Comparison of ENCODE assay signal across 36 cellular contexts in the genomic region with DNA sequence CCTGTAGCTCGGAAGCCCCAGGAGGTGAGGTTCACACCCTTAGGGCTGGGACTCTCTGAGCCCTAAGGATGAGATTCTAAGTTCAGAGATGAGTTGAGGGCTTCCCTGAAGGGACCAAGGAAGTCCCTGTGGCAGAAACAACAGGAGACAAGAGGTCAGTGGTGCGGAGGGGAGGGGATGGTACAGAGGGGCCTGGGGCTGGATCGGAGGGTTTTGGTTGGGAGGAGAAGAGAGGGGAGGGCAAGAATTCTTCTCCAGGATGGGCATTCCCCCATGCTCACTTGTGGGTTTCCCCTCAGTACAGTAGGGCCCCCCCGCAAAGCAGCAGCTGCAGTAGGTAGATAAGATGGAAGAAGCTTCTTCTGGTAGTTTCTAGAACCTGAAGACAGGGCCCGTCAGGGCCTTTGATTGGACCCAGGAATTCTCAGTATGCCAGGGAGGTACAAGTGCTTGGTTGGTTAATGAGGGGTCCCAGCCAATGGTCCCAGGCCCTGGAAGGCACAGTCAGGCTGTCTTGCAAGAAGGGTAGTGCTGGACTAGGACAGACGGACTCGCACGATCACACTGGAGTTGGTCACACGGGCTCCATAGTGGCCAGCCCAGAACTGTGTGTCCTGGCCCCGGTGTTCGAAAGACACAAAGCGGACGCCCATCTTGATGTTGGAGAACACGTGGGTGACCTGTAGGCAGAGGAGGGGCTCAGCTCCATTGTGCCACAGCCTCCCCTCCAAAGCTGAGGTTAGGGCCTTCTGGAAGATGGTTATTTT. TPM values are rescaled to one million over a fixed set of nuclear protein-coding genes. Genes with fewer than 3 reads are reported as not detected.
"Had no signal": no experiment of that assay in that cellular context is flagged by ENCODE, and none has a peak within 500 bp of the region (broad histone marks: within the 10 kb centered on the region; RNA-seq: fewer than 3 reads in every experiment).

No MANE protein-coding gene starts in this region.

- ATAC-seq: activated CD4-positive, alpha-beta T cell treated with anti-CD3 and anti-CD28 coated beads for 36 hours; activated CD8-positive, alpha-beta memory T cell treated with anti-CD3 and anti-CD28 coated beads, Interleukin-2, amount 10 ng/mL, durations not matched to agents 7 days and 5 days; activated CD8-positive, alpha-beta T cell treated with anti-CD3 and anti-CD28 coated beads, Interleukin-2, amount 10 ng/mL, durations not matched to agents 7 days and 5 days; activated naive CD8-positive, alpha-beta T cell treated with anti-CD3 and anti-CD28 coated beads, Interleukin-2, amount 50 U/mL, for 24 hours; body of pancreas; esophagus mucosa; heart left ventricle; T-cell had no signal

- H3K4me1 ChIP-seq: adrenal gland, breast epithelium, heart left ventricle had no signal

- DNase-seq: activated CD4-positive, alpha-beta memory T cell treated with anti-CD3 and anti-CD28 coated beads for 36 hours; activated CD4-positive, alpha-beta T cell treated with anti-CD3 and anti-CD28 coated beads for 36 hours; activated CD4-positive, alpha-beta T cell treated with anti-CD3 and anti-CD28 coated beads, Interleukin-2, amount 10 ng/mL, durations not matched to agents 24 days and 14 days; activated CD4-positive, CD25-positive, alpha-beta regulatory T cell; activated CD4-positive, CD25-positive, alpha-beta regulatory T cell treated with anti-CD3 and anti-CD28 coated beads, Interleukin-2, amount 50 U/mL, for 72 hours; activated CD8-positive, alpha-beta memory T cell treated with anti-CD3 and anti-CD28 coated beads, Interleukin-2, amount 10 ng/mL, durations not matched to agents 7 days and 5 days; activated CD8-positive, alpha-beta memory T cell treated with anti-CD3 and anti-CD28 coated beads, Interleukin-2, amount 50 U/mL, for 4 hours; activated CD8-positive, alpha-beta T cell treated with anti-CD3 and anti-CD28 coated beads, Interleukin-2, amount 10 ng/mL, durations not matched to agents 7 days and 5 days; activated effector memory CD4-positive, alpha-beta T cell treated with anti-CD3 and anti-CD28 coated beads, Interleukin-2, amount 50 U/mL, for 16 hours; activated naive CD4-positive, alpha-beta T cell treated with anti-CD3 and anti-CD28 coated beads for 36 hours; activated naive CD8-positive, alpha-beta T cell treated with anti-CD3 and anti-CD28 coated beads for 36 hours; activated naive CD8-positive, alpha-beta T cell treated with anti-CD3 and anti-CD28 coated beads, Interleukin-2, amount 50 U/mL, for 24 hours; activated T-cell treated with anti-CD3 and anti-CD28 coated beads, Interleukin-2, amount 50 U/mL, for 1 hour; activated T-cell treated with anti-CD3 and anti-CD28 coated beads, Interleukin-2, amount 50 U/mL, for 48 hours; adrenal gland; amygdala; aorta; body of pancreas; cortex of kidney; dermis blood vessel endothelial cell; effector memory CD4-positive, alpha-beta T cell; endodermal cell; foreskin fibroblast; glutamatergic neuron; heart left ventricle; T-cell; T1000 had no signal

- H3K36me3 ChIP-seq: adrenal gland, breast epithelium, cardiac muscle cell had no signal

- H3K27me3 ChIP-seq: adrenal gland, body of pancreas, breast epithelium, cardiac muscle cell had no signal

- FAIRE-seq: colon, frontal cortex had no signal

- H3K27ac ChIP-seq: adrenal gland, body of pancreas, breast epithelium, cardiac muscle cell, heart left ventricle had no signal

- H3K9me3 ChIP-seq: adrenal gland, body of pancreas, breast epithelium, heart left ventricle had no signal

- H3K4me3 ChIP-seq: adrenal gland, body of pancreas, breast epithelium, cardiac muscle cell, heart left ventricle had no signal

RNA-seq across cellular contexts. Expression of a gene that starts 7.3 kb away (rescaled TPM):
- total RNA-seq: activated CD8-positive, alpha-beta T cell treated with anti-CD3 and anti-CD28 coated beads, Interleukin-2, amount 10 ng/mL, durations not matched to agents 7 days and 5 days had no signal

RNA-seq across cellular contexts. Expression of a gene that starts 49.5 kb away (rescaled TPM):
- total RNA-seq: activated CD4-positive, alpha-beta memory T cell treated with anti-CD3 and anti-CD28 coated beads for 36 hours; activated CD4-positive, alpha-beta T cell treated with anti-CD3 and anti-CD28 coated beads for 36 hours; activated CD4-positive, alpha-beta T cell treated with anti-CD3 and anti-CD28 coated beads, Interleukin-2, amount 10 ng/mL, durations not matched to agents 24 days and 14 days; activated CD8-positive, alpha-beta memory T cell treated with anti-CD3 and anti-CD28 coated beads for 36 hours; activated CD8-positive, alpha-beta T cell treated with anti-CD3 and anti-CD28 coated beads, Interleukin-2, amount 10 ng/mL, durations not matched to agents 7 days and 5 days; activated naive CD8-positive, alpha-beta T cell treated with anti-CD3 and anti-CD28 coated beads for 36 hours; activated T-helper 2 cell treated with anti-CD3 and anti-CD28 coated beads, Interferon-gamma antibody, Interleukin-2, Interleukin-4, amounts not matched to agents 10 μg/mL and 5 μg/mL and 100 μg/mL, durations not matched to agents 14 hours and 24 hours and 36 hours had no signal

RNA-seq across cellular contexts. Expression of a gene that starts 59.1 kb away (rescaled TPM):
- total RNA-seq: activated CD4-positive, alpha-beta T cell treated with anti-CD3 and anti-CD28 coated beads for 36 hours; activated CD4-positive, alpha-beta T cell treated with anti-CD3 and anti-CD28 coated beads, Interleukin-2, amount 10 ng/mL, durations not matched to agents 24 days and 14 days; activated CD8-positive, alpha-beta memory T cell treated with anti-CD3 and anti-CD28 coated beads for 36 hours; activated CD8-positive, alpha-beta memory T cell treated with anti-CD3 and anti-CD28 coated beads, Interleukin-2, amount 10 ng/mL, durations not matched to agents 7 days and 5 days; activated CD8-positive, alpha-beta T cell treated with anti-CD3 and anti-CD28 coated beads, Interleukin-2, amount 10 ng/mL, durations not matched to agents 7 days and 5 days; activated naive CD4-positive, alpha-beta T cell treated with anti-CD3 and anti-CD28 coated beads for 36 hours; activated naive CD8-positive, alpha-beta T cell treated with anti-CD3 and anti-CD28 coated beads for 36 hours; activated T-helper 1 cell treated with anti-CD3 and anti-CD28 coated beads, Interleukin-12 subunit alpha, Interleukin-12 subunit beta, Interleukin-2, Interleukin-4 antibody, amounts not matched to agents 30 ng/mL and 10 ng/mL and 1 ng/mL, durations not matched to agents 14 hours and 24 hours and 36 hours; activated T-helper 2 cell treated with anti-CD3 and anti-CD28 coated beads, Interferon-gamma antibody, Interleukin-2, Interleukin-4, amounts not matched to agents 10 μg/mL and 5 μg/mL and 100 μg/mL, durations not matched to agents 14 hours and 24 hours and 36 hours; adrenal gland; aorta; body of pancreas; breast epithelium; cardiac muscle cell; cerebellum; dermis blood vessel endothelial cell; frontal cortex; heart left ventricle had no signal
- polyA plus RNA-seq: adrenal gland, aorta, cardiac muscle cell, heart left ventricle had no signal
